Comparison of ENCODE assay signal across 20 cellular contexts in the genomic region with DNA sequence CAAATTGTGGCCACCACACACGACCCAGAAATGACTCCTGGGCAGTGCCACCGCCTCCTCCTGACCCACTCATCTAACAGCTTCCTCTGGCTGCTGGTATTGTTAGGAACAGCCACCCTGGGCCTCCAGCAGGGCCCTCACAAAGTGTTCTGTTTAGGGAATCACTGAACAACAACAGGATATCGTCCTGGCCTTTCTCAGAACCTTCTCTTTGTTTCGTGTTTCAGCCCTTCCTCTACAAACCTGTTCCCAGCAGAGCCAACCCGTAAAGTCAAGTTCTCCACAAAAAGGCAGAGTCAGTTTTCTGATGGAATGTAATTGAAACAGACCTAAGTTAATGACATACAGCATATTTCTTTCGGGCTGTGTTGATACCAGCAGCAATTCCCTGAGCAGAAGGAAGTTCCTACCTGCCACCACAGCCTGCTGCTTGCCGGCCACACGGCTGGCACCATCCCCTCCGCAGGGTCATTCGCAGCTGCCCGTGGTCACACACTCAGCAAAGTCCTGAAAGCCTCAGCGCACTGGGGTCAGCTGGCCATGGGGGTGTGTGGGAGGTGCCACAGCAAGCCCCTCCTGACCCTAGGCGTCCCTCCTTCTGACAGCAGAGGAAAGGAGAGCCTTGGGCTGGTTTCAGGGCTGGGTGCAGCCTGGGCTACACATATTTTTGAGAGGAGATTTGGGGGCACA.
DNase-seq lines count a peak whose midpoint lies in the region; ATAC-seq, FAIRE-seq and TF ChIP-seq lines count a peak whose summit lies in the region.
"Had no signal": no experiment of that assay in that cellular context is flagged by ENCODE, and none has a peak within 500 bp of the region (broad histone marks: within the 10 kb centered on the region; RNA-seq: fewer than 3 reads in every experiment).

No MANE protein-coding gene starts in this region.

- POLR2A ChIA-PET in naive thymus-derived CD8-positive, alpha-beta T cell (lab: Charles Lee): no interaction called here

- peak overlapping the region; percentile 8 for H3K27ac Mint-ChIP-seq in astrocyte (ENCODE audit: unreplicated experiment)
- no peak overlapping the region for H3K27ac Mint-ChIP-seq in naive thymus-derived CD8-positive, alpha-beta T cell
- H3K27ac Mint-ChIP-seq: activated B cell treated with CpG ODN at 0.5 μM for 24 hours; activated CD8-positive, alpha-beta memory T cell treated with anti-CD3 and anti-CD28 coated beads, Interleukin-2, amount 10 ng/mL, durations not matched to agents 7 days and 5 days; activated naive CD4-positive, alpha-beta T cell treated with anti-CD3 and anti-CD28 coated beads, Interleukin-2, amount 10 ng/mL, durations not matched to agents 7 days and 5 days; IgD-negative memory B cell had no signal

- H3K4me3 Mint-ChIP-seq in astrocyte (ENCODE audit: unreplicated experiment): no peak overlapping the region
- no peak overlapping the region for H3K4me3 Mint-ChIP-seq in naive thymus-derived CD8-positive, alpha-beta T cell
- H3K4me3 Mint-ChIP-seq: activated B cell treated with CpG ODN at 0.5 μM for 24 hours; activated CD8-positive, alpha-beta memory T cell treated with anti-CD3 and anti-CD28 coated beads, Interleukin-2, amount 10 ng/mL, durations not matched to agents 7 days and 5 days; activated naive CD4-positive, alpha-beta T cell treated with anti-CD3 and anti-CD28 coated beads, Interleukin-2, amount 10 ng/mL, durations not matched to agents 7 days and 5 days; IgD-negative memory B cell had no signal

- no peak overlapping the region for H3K9ac ChIP-seq in astrocyte (ENCODE audit: low read length)

- H4K20me1 ChIP-seq in astrocyte (ENCODE audit: insufficient read depth, low read length): no peaks in the 10 kb centered on the region

- intact Hi-C loops in gastrocnemius medialis (cut with DNase I; ENCODE audit: low total_unique reads): no loop called here

- ATAC-seq in gastrocnemius medialis (peak in 1 of 2 donors; percentile 45), GM18873 (IDR thresholded peaks at IDR 0.05; ENCODE audit: low FRiP score, unreplicated experiment) (no peak)
- no peak for ATAC-seq in naive thymus-derived CD8-positive, alpha-beta T cell
- ATAC-seq: activated CD8-positive, alpha-beta memory T cell treated with anti-CD3 and anti-CD28 coated beads, Interleukin-2, amount 10 ng/mL, durations not matched to agents 7 days and 5 days; Panc1 had no signal

- in situ Hi-C loops in gastrocnemius medialis (cut with MboI; ENCODE audit: low sequenced_read_pairs in 4 of 4): no loop called here

- DNase-seq in M059J (ENCODE audit: low read depth) (peak; percentile 36), astrocyte (ENCODE audit: low read depth) (no peak), lung microvascular endothelial cell (ENCODE audit: low read depth in 2 of 2) (peak; percentile 98 to 99), gastrocnemius medialis (no peak), cerebellar nuclear complex (lab: John Stamatoyannopoulos, UW) (no peak)
- DNase-seq in naive thymus-derived CD8-positive, alpha-beta T cell: no peak
- DNase-seq in activated naive CD4-positive, alpha-beta T cell treated with anti-CD3 and anti-CD28 coated beads, Interleukin-2, amount 50 U/mL, for 16 hours: no peak
- DNase-seq: activated B cell treated with CpG ODN at 0.5 μM for 24 hours; activated CD8-positive, alpha-beta memory T cell treated with anti-CD3 and anti-CD28 coated beads, Interleukin-2, amount 10 ng/mL, durations not matched to agents 7 days and 5 days; activated naive CD4-positive, alpha-beta T cell treated with anti-CD3 and anti-CD28 coated beads, Interleukin-2, amount 10 ng/mL, durations not matched to agents 7 days and 5 days; glutamatergic neuron; islet precursor cell; NCI-H1417; NCI-H446 treated with DMSO at 0.1 percent for 48 hours; stimulated activated CD4-positive, alpha-beta T cell treated with anti-CD3 and anti-CD28 coated beads, Interleukin-12 subunit alpha, Interleukin-12 subunit beta, amount 100 ng/mL, for 4 hours had no signal

- H3K4me2 ChIP-seq in astrocyte (ENCODE audit: low read length): no peak overlapping the region

- no peak for FAIRE-seq in astrocyte (lab: Jason Lieb, UNC)
- FAIRE-seq: endometrium had no signal

- H3K4me3 ChIP-seq in astrocyte (ENCODE audit: insufficient read depth, low read depth, low read length) (no peak overlapping the region), gastrocnemius medialis (no peak overlapping the region)
- H3K4me3 ChIP-seq: cardiac muscle cell had no signal

- peaks cover 8% of the 10 kb centered on the region for H3K27me3 Mint-ChIP-seq in astrocyte (ENCODE audit: low read depth, unreplicated experiment)
- peaks cover 0 to 12% (median 3%) of the 10 kb centered on the region in 5 donors for H3K27me3 Mint-ChIP-seq in naive thymus-derived CD8-positive, alpha-beta T cell

- no peaks in the 10 kb centered on the region for H3K9me3 ChIP-seq in astrocyte (ENCODE audit: insufficient read depth, low read depth, low read length)
- no peaks in the 10 kb centered on the region for H3K9me3 ChIP-seq in gastrocnemius medialis

- H3K27ac ChIP-seq in astrocyte (ENCODE audit: low read depth, low read length) (no peak overlapping the region), gastrocnemius medialis (peak overlapping the region in 3 of 4 donors; percentile 18 to 54 (median 33))
- H3K27ac ChIP-seq: cardiac muscle cell had no signal

- no peaks in the 10 kb centered on the region for H3K36me3 Mint-ChIP-seq in astrocyte (ENCODE audit: low read depth, unreplicated experiment)
- no peaks in the 10 kb centered on the region for H3K36me3 Mint-ChIP-seq in naive thymus-derived CD8-positive, alpha-beta T cell
- H3K36me3 Mint-ChIP-seq: activated CD8-positive, alpha-beta memory T cell treated with anti-CD3 and anti-CD28 coated beads, Interleukin-2, amount 10 ng/mL, durations not matched to agents 7 days and 5 days; activated naive CD4-positive, alpha-beta T cell treated with anti-CD3 and anti-CD28 coated beads, Interleukin-2, amount 10 ng/mL, durations not matched to agents 7 days and 5 days; IgD-negative memory B cell had no signal

- peaks cover 7% of the 10 kb centered on the region for H3K9me3 Mint-ChIP-seq in astrocyte (ENCODE audit: unreplicated experiment)
- no peaks in the 10 kb centered on the region for H3K9me3 Mint-ChIP-seq in naive thymus-derived CD8-positive, alpha-beta T cell
- H3K9me3 Mint-ChIP-seq: activated naive CD4-positive, alpha-beta T cell treated with anti-CD3 and anti-CD28 coated beads, Interleukin-2, amount 10 ng/mL, durations not matched to agents 7 days and 5 days; IgD-negative memory B cell had no signal

- H2AFZ ChIP-seq in astrocyte (ENCODE audit: low read depth, low read length): peak overlapping the region; percentile 51

- H3K27me3 ChIP-seq in astrocyte (ENCODE audit: insufficient read depth, low read length) (no peaks in the 10 kb centered on the region), gastrocnemius medialis (no peaks in the 10 kb centered on the region)
- H3K27me3 ChIP-seq: cardiac muscle cell had no signal

- no peak for TF ChIP-seq POLR2A in gastrocnemius medialis (IDR thresholded peaks at IDR 0.05)

- H3K36me3 ChIP-seq in astrocyte (ENCODE audit: insufficient read depth, low read length) (no peaks in the 10 kb centered on the region), gastrocnemius medialis (no peaks in the 10 kb centered on the region)
- H3K36me3 ChIP-seq: cardiac muscle cell had no signal

- peaks cover 7% of the 10 kb centered on the region for H3K4me1 ChIP-seq in astrocyte (ENCODE audit: insufficient read depth, low read length)
- peaks cover 2 to 8% of the 10 kb centered on the region in 2 donors for H3K4me1 ChIP-seq in gastrocnemius medialis

- TF ChIP-seq CTCF in astrocyte (IDR thresholded peaks at IDR 0.05; ENCODE audit: insufficient read depth, low read depth, low read length) (no peak), gastrocnemius medialis (IDR thresholded peaks at IDR 0.05 in 4 of 5, conservative IDR thresholded peaks at IDR 0.05 in 1 of 5) (no peak)

- H3K4me1 Mint-ChIP-seq in astrocyte (ENCODE audit: low read depth, unreplicated experiment): peaks cover 17% of the 10 kb centered on the region
- no peaks in the 10 kb centered on the region for H3K4me1 Mint-ChIP-seq in naive thymus-derived CD8-positive, alpha-beta T cell
- H3K4me1 Mint-ChIP-seq: activated B cell treated with CpG ODN at 0.5 μM for 24 hours; activated CD8-positive, alpha-beta memory T cell treated with anti-CD3 and anti-CD28 coated beads, Interleukin-2, amount 10 ng/mL, durations not matched to agents 7 days and 5 days; activated naive CD4-positive, alpha-beta T cell treated with anti-CD3 and anti-CD28 coated beads, Interleukin-2, amount 10 ng/mL, durations not matched to agents 7 days and 5 days; IgD-negative memory B cell had no signal

- no peaks in the 10 kb centered on the region for H3K79me2 ChIP-seq in astrocyte (ENCODE audit: insufficient read depth, low read length)

Comparison
In these comparisons a context has a peak if more than half of its experiments do, and no peak if none do; other contexts are left out.
1. DNase-seq: peak in M059J (single experiment) and lung microvascular endothelial cell (2 of 2); none in astrocyte (single experiment), gastrocnemius medialis (0 of 2), cerebellar nuclear complex (0 of 2), naive thymus-derived CD8-positive, alpha-beta T cell (0 of 10) and activated naive CD4-positive, alpha-beta T cell treated with anti-CD3 and anti-CD28 coated beads, Interleukin-2, amount 50 U/mL, for 16 hours (single experiment).